8 cellular contexts compared by ENCODE assay signal in the genomic region with DNA sequence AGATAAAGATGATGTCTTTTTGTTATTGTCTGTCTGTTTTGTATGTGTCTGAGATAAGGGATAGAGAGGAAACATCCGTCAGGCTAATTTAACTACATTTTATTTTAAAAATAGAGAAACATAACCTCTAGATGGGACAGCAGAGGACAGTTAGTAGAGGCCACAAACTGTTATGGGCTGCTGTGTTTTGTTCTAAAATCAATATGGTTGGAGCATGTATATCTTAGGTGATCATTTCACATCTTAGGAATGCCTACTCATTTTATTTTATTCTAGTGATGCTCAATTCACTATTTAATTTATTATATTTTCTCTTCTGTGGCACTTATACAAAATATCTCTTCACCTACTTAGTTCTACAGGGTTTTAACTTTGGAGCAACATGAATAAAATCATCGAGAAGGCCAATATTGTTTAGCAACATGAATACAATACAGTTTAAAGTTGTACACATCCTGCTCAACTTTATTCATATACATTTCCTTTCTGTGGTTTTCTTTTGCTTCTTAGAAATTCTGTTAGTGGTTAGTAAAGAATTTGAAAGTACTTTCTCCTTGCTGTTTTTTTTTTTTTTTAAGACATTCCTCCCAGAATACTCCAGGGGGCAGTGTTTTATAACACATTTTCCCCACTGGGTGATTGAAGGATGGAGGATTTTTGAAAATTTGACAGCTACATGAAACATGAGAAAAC.
DNase-seq lines count a peak whose midpoint lies in the region; FAIRE-seq and TF ChIP-seq lines count a peak whose summit lies in the region.

No MANE protein-coding gene starts in this region.

- no peak overlapping the region for H2BK120ac ChIP-seq in H9 (ENCODE audit: low read depth, low read length, poor library complexity, severe bottlenecking)
- no peak overlapping the region for H2BK120ac ChIP-seq in H1 (replicated peaks; ENCODE audit: low read depth, low read length)

- POLR2A ChIA-PET in H1 (lab: Charles Lee; ENCODE audit: partially characterized antibody): no interaction called here

- no peak for TF ChIP-seq POLR2A in H1 (IDR thresholded peaks at IDR 0.05; ENCODE audit: control extremely low read depth in 1 of 2, low read depth in 2 of 2, low read length in 2 of 2)

- no peak overlapping the region for H2BK12ac ChIP-seq in H9 (ENCODE audit: insufficient read length, low read depth, low read length)
- no peak overlapping the region for H2BK12ac ChIP-seq in H1 (ENCODE audit: low read depth, low read length)

- no peaks in the 10 kb centered on the region for H3K36me3 Mint-ChIP-seq in activated naive CD4-positive, alpha-beta T cell treated with anti-CD3 and anti-CD28 coated beads, Interleukin-2, amount 50 U/mL, for 24 hours
- no peaks in the 10 kb centered on the region for H3K36me3 Mint-ChIP-seq in activated naive CD4-positive, alpha-beta T cell treated with anti-CD3 and anti-CD28 coated beads for 36 hours (ENCODE audit: low read depth)
- H3K36me3 Mint-ChIP-seq in H9 (ENCODE audit: insufficient read depth in 1 of 3, low read depth in 3 of 3): no peaks in the 10 kb centered on the region; a peak in 1 of 7 replicates

- H3K27me3 ChIP-seq in H9 (ENCODE audit: insufficient read depth, low read length) (no peaks in the 10 kb centered on the region), H1 (replicated peaks in 1 of 4; ENCODE audit: control insufficient read depth in 3 of 4, extremely low read depth in 1 of 4, insufficient read depth in 3 of 4, low read length in 3 of 4) (no peaks in the 10 kb centered on the region), neutrophil (no peaks in the 10 kb centered on the region)

- no peak for FAIRE-seq in H1 (lab: Jason Lieb, UNC)

- H3K27ac ChIP-seq in H9 (ENCODE audit: insufficient read length, low read depth, low read length) (no peak overlapping the region), H1 (ENCODE audit: low read depth, low read length) (no peak overlapping the region), neutrophil (no peak overlapping the region), substantia nigra (ENCODE audit: low read depth, low read length, poor library complexity, severe bottlenecking) (no peak overlapping the region)

- peak overlapping the region; percentile 53 for H3K27ac Mint-ChIP-seq in activated naive CD4-positive, alpha-beta T cell treated with anti-CD3 and anti-CD28 coated beads, Interleukin-2, amount 50 U/mL, for 24 hours
- no peak overlapping the region for H3K27ac Mint-ChIP-seq in activated naive CD4-positive, alpha-beta T cell treated with anti-CD3 and anti-CD28 coated beads for 36 hours
- no peak overlapping the region for H3K27ac Mint-ChIP-seq in H9

- H2AFZ ChIP-seq in H9 (ENCODE audit: low read length): no peak overlapping the region
- no peak overlapping the region for H2AFZ ChIP-seq in H1 (ENCODE audit: low read length)

- H3K56ac ChIP-seq in H9 (ENCODE audit: insufficient read length, low read depth, low read length) (no peak overlapping the region), H1 (replicated peaks; ENCODE audit: insufficient read length, low read depth, low read length) (no peak overlapping the region)

- no peak overlapping the region for H4K91ac ChIP-seq in H9 (ENCODE audit: insufficient read length, low read depth, low read length)
- H4K91ac ChIP-seq in H1 (replicated peaks; ENCODE audit: insufficient read length, low read length): no peak overlapping the region

- H3K18ac ChIP-seq in H9 (ENCODE audit: insufficient read length, low read depth, low read length) (no peak overlapping the region), H1 (ENCODE audit: extremely low read depth, low read length) (no peak overlapping the region)

- H2BK15ac ChIP-seq in H9 (ENCODE audit: low read depth, low read length) (no peak overlapping the region), H1 (ENCODE audit: low read length) (no peak overlapping the region)

- H3K9me3 Mint-ChIP-seq in activated naive CD4-positive, alpha-beta T cell treated with anti-CD3 and anti-CD28 coated beads, Interleukin-2, amount 50 U/mL, for 24 hours: no peaks in the 10 kb centered on the region
- no peaks in the 10 kb centered on the region for H3K9me3 Mint-ChIP-seq in activated naive CD4-positive, alpha-beta T cell treated with anti-CD3 and anti-CD28 coated beads for 36 hours
- peaks cover 0 to 2% of the 10 kb centered on the region in 2 experiments; a peak in 1 of 5 replicates for H3K9me3 Mint-ChIP-seq in H9

- H3K4me3 Mint-ChIP-seq in activated naive CD4-positive, alpha-beta T cell treated with anti-CD3 and anti-CD28 coated beads, Interleukin-2, amount 50 U/mL, for 24 hours: peak overlapping the region; percentile 52
- no peak overlapping the region for H3K4me3 Mint-ChIP-seq in activated naive CD4-positive, alpha-beta T cell treated with anti-CD3 and anti-CD28 coated beads for 36 hours
- H3K4me3 Mint-ChIP-seq in H9: no peak overlapping the region

- CTCF ChIA-PET in activated naive CD4-positive, alpha-beta T cell treated with anti-CD3 and anti-CD28 coated beads for 36 hours (lab: Charles Lee): interaction anchor here (0.7 to 1.3 kb wide), 10 partner anchors 11 to 342 kb away, joined by 3 to 5 read pairs (median 3); no protein-coding TSS in a partner anchor
- CTCF ChIA-PET in H1 (lab: Charles Lee; ENCODE audit: partially characterized antibody): interaction anchor here (0.6 to 1.6 kb wide), 13 partner anchors 8 to 1365 kb away, joined by 3 to 9 read pairs (median 3); no protein-coding TSS in a partner anchor

- H4K5ac ChIP-seq in H9 (ENCODE audit: insufficient read length, low read depth, low read length): no peak overlapping the region
- no peak overlapping the region for H4K5ac ChIP-seq in H1 (ENCODE audit: insufficient read length, low read depth, low read length)

- no peak overlapping the region for H3K14ac ChIP-seq in H9 (ENCODE audit: insufficient read depth, low read length)
- no peak overlapping the region for H3K14ac ChIP-seq in H1 (ENCODE audit: insufficient read length)

- H3K23ac ChIP-seq in H9 (ENCODE audit: insufficient read length, low read depth, low read length) (no peak overlapping the region), H1 (ENCODE audit: insufficient read length) (no peak overlapping the region)

- H3K4me3 ChIP-seq in H1 (ENCODE audit: extremely low read depth in 1 of 4, insufficient read depth in 2 of 4, low read depth in 3 of 4, low read length in 4 of 4) (no peak overlapping the region), neutrophil (ENCODE audit: low read depth in 1 of 2, low read length in 1 of 2) (no peak overlapping the region)

- no peak for DNase-seq in activated naive CD4-positive, alpha-beta T cell treated with anti-CD3 and anti-CD28 coated beads for 36 hours
- DNase-seq in H9 (no peak), OCI-M1 (lab: John Stamatoyannopoulos, UW) (peak; percentile 81), H1 (ENCODE audit: low read depth in 1 of 2, low spot score in 2 of 2) (no peak), substantia nigra (lab: John Stamatoyannopoulos, UW) (no peak), NCI-H187 (lab: John Stamatoyannopoulos, UW) (no peak)

- H2AK5ac ChIP-seq in H9 (ENCODE audit: insufficient read length, low read length) (no peak overlapping the region), H1 (ENCODE audit: low read depth, low read length) (no peak overlapping the region)

- intact Hi-C loops in activated naive CD4-positive, alpha-beta T cell treated with anti-CD3 and anti-CD28 coated beads for 36 hours (cut with micrococcal nuclease): loop anchor here (5.0 to 10.0 kb wide), 2 partner anchors 356 to 679 kb away; no protein-coding TSS in a partner anchor

- peaks cover 30% of the 10 kb centered on the region for H3K4me1 Mint-ChIP-seq in activated naive CD4-positive, alpha-beta T cell treated with anti-CD3 and anti-CD28 coated beads, Interleukin-2, amount 50 U/mL, for 24 hours
- peaks cover 13% of the 10 kb centered on the region for H3K4me1 Mint-ChIP-seq in activated naive CD4-positive, alpha-beta T cell treated with anti-CD3 and anti-CD28 coated beads for 36 hours (ENCODE audit: low read depth)
- peaks cover 18 to 20% of the 10 kb centered on the region in 2 experiments for H3K4me1 Mint-ChIP-seq in H9

- H2BK20ac ChIP-seq in H9 (ENCODE audit: low read depth, low read length, poor library complexity, severe bottlenecking): no peak overlapping the region
- no peak overlapping the region for H2BK20ac ChIP-seq in H1 (ENCODE audit: low read length)

- H3K9me3 ChIP-seq in H9 (ENCODE audit: control insufficient read depth, low read depth, low read length) (no peaks in the 10 kb centered on the region), H1 (ENCODE audit: insufficient read depth in 2 of 2, low read depth in 1 of 2, low read length in 1 of 2) (no peaks in the 10 kb centered on the region), neutrophil (no peaks in the 10 kb centered on the region)

- H3T11ph ChIP-seq in H9 (ENCODE audit: low read length): no peak overlapping the region

- H3K79me1 ChIP-seq in H9 (ENCODE audit: insufficient read depth, low read depth, low read length, poor library complexity, severe bottlenecking) (no peaks in the 10 kb centered on the region), H1 (ENCODE audit: low read depth, low read length) (no peaks in the 10 kb centered on the region)

- no peaks in the 10 kb centered on the region for H3K27me3 Mint-ChIP-seq in activated naive CD4-positive, alpha-beta T cell treated with anti-CD3 and anti-CD28 coated beads, Interleukin-2, amount 50 U/mL, for 24 hours
- no peaks in the 10 kb centered on the region for H3K27me3 Mint-ChIP-seq in activated naive CD4-positive, alpha-beta T cell treated with anti-CD3 and anti-CD28 coated beads for 36 hours (ENCODE audit: low read depth)
- H3K27me3 Mint-ChIP-seq in H9 (ENCODE audit: low read depth): no peaks in the 10 kb centered on the region

- H4K8ac ChIP-seq in H9 (replicated peaks; ENCODE audit: insufficient read length, low read depth, low read length) (no peak overlapping the region), H1 (ENCODE audit: extremely low read depth, insufficient read depth, low read length) (no peak overlapping the region)

- H4K20me1 ChIP-seq in H9 (ENCODE audit: control insufficient read depth, insufficient read depth, insufficient read length) (no peaks in the 10 kb centered on the region), H1 (replicated peaks in 1 of 2; ENCODE audit: control insufficient read depth in 1 of 2, insufficient read depth in 2 of 2, low read length in 2 of 2) (no peaks in the 10 kb centered on the region)

- H3K23me2 ChIP-seq in H9 (ENCODE audit: insufficient read length, low read depth, low read length, poor library complexity, severe bottlenecking) (no peaks in the 10 kb centered on the region), H1 (ENCODE audit: low read depth, low read length) (no peaks in the 10 kb centered on the region)

- H3K79me2 ChIP-seq in H9 (ENCODE audit: insufficient read depth, low read length) (no peaks in the 10 kb centered on the region), H1 (ENCODE audit: control insufficient read depth in 1 of 2, insufficient read depth in 2 of 2, low read length in 2 of 2) (no peaks in the 10 kb centered on the region)

- no CpG with 5 or more reads among the region's 2 CpGs for WGBS in H9 (ENCODE audit: extremely low coverage, insufficient read length, low lambda C conversion rate)
- 89% methylated on average over 2 of the region's 2 CpGs; no CpG with 5 or more reads in 1 of the 2 experiments for WGBS in H1 (ENCODE audit: extremely low coverage in 1 of 2, insufficient coverage in 1 of 2, insufficient read length in 1 of 2, insufficient replicate concordance in 2 of 2, low coverage in 1 of 2, low lambda C conversion rate in 2 of 2, missing lambda C conversion rate in 1 of 2), 2 experiments

- peaks cover 4% of the 10 kb centered on the region; the same call in 1 of the 2 replicates for H3K4me1 ChIP-seq in H9 (ENCODE audit: insufficient read depth, low read length)
- H3K4me1 ChIP-seq in H1 (replicated peaks in 1 of 4; ENCODE audit: control insufficient read depth in 3 of 4, insufficient read depth in 4 of 4, low read length in 3 of 4): peaks cover 0 to 3% (median 1%) of the 10 kb centered on the region in 4 experiments; a peak in 4 of 7 replicates
- no peaks in the 10 kb centered on the region for H3K4me1 ChIP-seq in neutrophil (ENCODE audit: control insufficient read depth in 1 of 2, insufficient read depth in 1 of 2, low read depth in 1 of 2, low read length in 1 of 2)

- H3K36me3 ChIP-seq in H1 (ENCODE audit: control insufficient read depth in 2 of 4, insufficient read depth in 4 of 4, low read length in 3 of 4) (no peaks in the 10 kb centered on the region), neutrophil (no peaks in the 10 kb centered on the region)

- H3K9ac ChIP-seq in H9 (ENCODE audit: extremely low read depth, insufficient read length, low read length) (no peak overlapping the region), H1 (replicated peaks in 1 of 4; ENCODE audit: extremely low read depth in 1 of 4, low read depth in 3 of 4, low read length in 3 of 4) (no peak overlapping the region)

- H2BK5ac ChIP-seq in H9 (ENCODE audit: insufficient read length, low read length) (no peak overlapping the region), H1 (ENCODE audit: low read depth, low read length) (no peak overlapping the region)

- no peak for TF ChIP-seq EP300 in H1 (IDR thresholded peaks at IDR 0.05; ENCODE audit: borderline replicate concordance in 1 of 2, low read depth in 2 of 2, low read length in 2 of 2)

- no peak overlapping the region for H3K4ac ChIP-seq in H9 (ENCODE audit: low read depth, low read length)
- H3K4ac ChIP-seq in H1 (replicated peaks; ENCODE audit: insufficient read length, low read depth, low read length): no peak overlapping the region

- TF ChIP-seq RAD21 in H1 (IDR thresholded peaks at IDR 0.05 in 1 of 2, conservative IDR thresholded peaks at IDR 0.05 in 1 of 2; ENCODE audit: low read depth in 2 of 2, low read length in 2 of 2): peak; percentile 64 to 65

- H3K4me2 ChIP-seq in H9 (ENCODE audit: insufficient read depth, insufficient read length, low read length): no peak overlapping the region
- H3K4me2 ChIP-seq in H1 (ENCODE audit: insufficient read depth in 1 of 2, low read depth in 2 of 2, low read length in 2 of 2): no peak overlapping the region

- TF ChIP-seq CTCF in H9 (conservative IDR thresholded peaks at IDR 0.05): peak; percentile 82
- peak in 2 of 3 experiments; percentile 39 to 51; a peak in 2 of 4 replicates for TF ChIP-seq CTCF in H1 (IDR thresholded peaks at IDR 0.05; ENCODE audit: control extremely low read depth in 1 of 3, insufficient read depth in 1 of 3, low read depth in 1 of 3, low read length in 3 of 3)
- TF ChIP-seq CTCF in neutrophil (IDR thresholded peaks at IDR 0.05): peak; percentile 9

Comparison
In these comparisons a context has a peak if more than half of its experiments do, and no peak if none do; other contexts are left out.
1. CTCF ChIP-seq: peak in every context shown above with its lines; median percentile 82 in H9; 45 in H1; 9 in neutrophil.